27 cellular contexts compared by ENCODE assay signal in genomic region chr9:91256235-91256634, GRCh38.
A peak's percentile ranks its signal among the peaks of the same experiment; 100 is the strongest.
DNase-seq lines count a peak whose midpoint lies in the region; ATAC-seq and TF ChIP-seq lines count a peak whose summit lies in the region.
"Had no signal": no experiment of that assay in that cellular context is flagged by ENCODE, and none has a peak within 500 bp of the region (broad histone marks: within the 10 kb centered on the region; RNA-seq: fewer than 3 reads in every experiment).

No MANE protein-coding gene starts in this region.

- H3K4me1 Mint-ChIP-seq in CD8-positive, alpha-beta memory T cell, result peaks cover 22 to 38% (median 37%) of the 10 kb centered on the region in 3 donors
- H3K4me1 Mint-ChIP-seq in activated CD8-positive, alpha-beta T cell treated with anti-CD3 and anti-CD28 coated beads for 36 hours (ENCODE audit: low read depth), result peaks cover 31% of the 10 kb centered on the region
- peaks cover 30 to 59% of the 10 kb centered on the region in 2 donors for H3K4me1 Mint-ChIP-seq in immature natural killer cell
- H3K4me1 Mint-ChIP-seq: GM23338 had no signal

- H3K4me3 Mint-ChIP-seq in CD8-positive, alpha-beta memory T cell, result peak overlapping the region in 2 of 7 donors; percentile 10 to 51
- H3K4me3 Mint-ChIP-seq in activated CD8-positive, alpha-beta T cell treated with anti-CD3 and anti-CD28 coated beads for 36 hours, result no peak overlapping the region
- peak overlapping the region; percentile 22 to 69 (median 59) for H3K4me3 Mint-ChIP-seq in immature natural killer cell
- H3K4me3 Mint-ChIP-seq: activated T-helper 1 cell treated with anti-CD3 and anti-CD28 coated beads, Interleukin-12 subunit alpha, Interleukin-12 subunit beta, Interleukin-2, Interleukin-4 antibody, amounts not matched to agents 30 ng/mL and 10 ng/mL and 1 ng/mL, durations not matched to agents 14 hours and 24 hours and 36 hours; GM23338 had no signal

- no peaks in the 10 kb centered on the region for H3K36me3 ChIP-seq in BLaER1
- no peaks in the 10 kb centered on the region for H3K36me3 ChIP-seq in CD8-positive, alpha-beta memory T cell (ENCODE audit: insufficient read depth, low read length)
- H3K36me3 ChIP-seq: esophagus squamous epithelium, uterus had no signal

- no peak for DNase-seq in CD8-positive, alpha-beta memory T cell
- DNase-seq in activated CD8-positive, alpha-beta T cell treated with anti-CD3 and anti-CD28 coated beads for 36 hours, result no peak
- peak in 1 of 3 donors; percentile 23 for DNase-seq in immature natural killer cell
- no peak for DNase-seq in UCSD-AML1 (lab: John Stamatoyannopoulos, UW; ENCODE audit: unreplicated experiment)
- DNase-seq: activated CD4-positive, alpha-beta T cell treated with anti-CD3 and anti-CD28 coated beads for 4 hours; activated naive CD4-positive, alpha-beta T cell treated with anti-CD3 and anti-CD28 coated beads, Interleukin-2, amount 50 U/mL, for 16 hours; anterior cingulate cortex; esophagus squamous epithelium; left cardiac atrium; NCI-H1092 treated with DMSO at 0.1 percent for 48 hours; NCI-H187 treated with DMSO at 0.1 percent for 48 hours; NCI-H526 treated with DMSO at 0.1 percent for 48 hours; SK-N-SH; stimulated activated CD4-positive, alpha-beta T cell treated with anti-CD3 and anti-CD28 coated beads, Interleukin-15, amount 100 ng/mL, for 24 hours; stimulated activated naive CD4-positive, alpha-beta T cell treated with Interleukin-2 at 50 U/mL for 16 hours; testis; uterus had no signal

- no peak overlapping the region for H3K4me3 ChIP-seq in BLaER1
- H3K4me3 ChIP-seq in CD8-positive, alpha-beta memory T cell (ENCODE audit: low read length), result no peak overlapping the region
- H3K4me3 ChIP-seq: esophagus squamous epithelium, GM12878, GM23338, hepatocyte, testis, uterus had no signal

- peak overlapping the region; percentile 46 for H3K4me2 ChIP-seq in BLaER1
- H3K4me2 ChIP-seq: GM23338, hepatocyte, SK-N-SH had no signal

- peak overlapping the region in 5 of 8 donors; percentile 22 to 88 (median 61) for H3K27ac Mint-ChIP-seq in CD8-positive, alpha-beta memory T cell
- H3K27ac Mint-ChIP-seq in activated CD8-positive, alpha-beta T cell treated with anti-CD3 and anti-CD28 coated beads for 36 hours, result peak overlapping the region; percentile 7
- H3K27ac Mint-ChIP-seq in immature natural killer cell, result peak overlapping the region in 4 of 6 donors; percentile 50 to 83 (median 66)
- H3K27ac Mint-ChIP-seq: activated T-helper 1 cell treated with anti-CD3 and anti-CD28 coated beads, Interleukin-12 subunit alpha, Interleukin-12 subunit beta, Interleukin-2, Interleukin-4 antibody, amounts not matched to agents 30 ng/mL and 10 ng/mL and 1 ng/mL, durations not matched to agents 14 hours and 24 hours and 36 hours; GM23338 had no signal

- no peaks in the 10 kb centered on the region for H4K20me1 ChIP-seq in BLaER1

- no peak overlapping the region for H3K9ac ChIP-seq in BLaER1
- H3K9ac ChIP-seq: SK-N-SH had no signal

- peak overlapping the region; percentile 8; the same call in 1 of the 2 replicates for H3K27ac ChIP-seq in BLaER1
- H3K27ac ChIP-seq in CD8-positive, alpha-beta memory T cell (ENCODE audit: low read depth, low read length), result no peak overlapping the region
- H3K27ac ChIP-seq: esophagus squamous epithelium, hepatocyte, testis, uterus, VCaP had no signal

- peaks cover 38% of the 10 kb centered on the region for H3K4me1 ChIP-seq in BLaER1
- H3K4me1 ChIP-seq in CD8-positive, alpha-beta memory T cell (ENCODE audit: insufficient read depth, low read length), result no peaks in the 10 kb centered on the region
- H3K4me1 ChIP-seq: esophagus squamous epithelium, testis, uterus had no signal

- peak; percentile 26 for ATAC-seq in activated CD8-positive, alpha-beta T cell treated with anti-CD3 and anti-CD28 coated beads for 36 hours
- ATAC-seq in GM21381 (IDR thresholded peaks at IDR 0.05; ENCODE audit: unreplicated experiment) (no peak), GM19023 (IDR thresholded peaks at IDR 0.05; ENCODE audit: unreplicated experiment) (no peak), GM18907 (IDR thresholded peaks at IDR 0.05; ENCODE audit: unreplicated experiment) (no peak)
- ATAC-seq: GM12878, GM23338, left cardiac atrium, sciatic nerve had no signal

- POLR2A ChIA-PET in CD8-positive, alpha-beta memory T cell (lab: Charles Lee), result no interaction called here
- POLR2A ChIA-PET in activated CD8-positive, alpha-beta T cell treated with anti-CD3 and anti-CD28 coated beads for 36 hours (lab: Charles Lee), result interaction anchor here (0.8 to 1.5 kb wide), 3 partner anchors 9 to 169 kb away, joined by 3 to 4 read pairs (median 3); no protein-coding TSS in a partner anchor

- H3K9me3 ChIP-seq in BLaER1, result peaks cover 3% of the 10 kb centered on the region; the same call in 1 of the 2 replicates
- no peaks in the 10 kb centered on the region for H3K9me3 ChIP-seq in CD8-positive, alpha-beta memory T cell (ENCODE audit: low read length)
- H3K9me3 ChIP-seq: esophagus squamous epithelium, SK-N-SH, testis, uterus had no signal

- no peaks in the 10 kb centered on the region for H3K27me3 Mint-ChIP-seq in CD8-positive, alpha-beta memory T cell
- H3K27me3 Mint-ChIP-seq in activated CD8-positive, alpha-beta T cell treated with anti-CD3 and anti-CD28 coated beads for 36 hours, result no peaks in the 10 kb centered on the region
- H3K27me3 Mint-ChIP-seq in immature natural killer cell (ENCODE audit: low read depth in 3 of 3), result peaks cover 0 to 2% (median 1%) of the 10 kb centered on the region in 3 donors

- TF ChIP-seq CTCF in activated CD8-positive, alpha-beta T cell treated with anti-CD3 and anti-CD28 coated beads for 36 hours (IDR thresholded peaks at IDR 0.05), result no peak

- no peaks in the 10 kb centered on the region for H3K9me3 Mint-ChIP-seq in CD8-positive, alpha-beta memory T cell
- no peaks in the 10 kb centered on the region for H3K9me3 Mint-ChIP-seq in activated CD8-positive, alpha-beta T cell treated with anti-CD3 and anti-CD28 coated beads for 36 hours
- no peaks in the 10 kb centered on the region for H3K9me3 Mint-ChIP-seq in immature natural killer cell
- H3K9me3 Mint-ChIP-seq: activated T-helper 1 cell treated with anti-CD3 and anti-CD28 coated beads, Interleukin-12 subunit alpha, Interleukin-12 subunit beta, Interleukin-2, Interleukin-4 antibody, amounts not matched to agents 30 ng/mL and 10 ng/mL and 1 ng/mL, durations not matched to agents 14 hours and 24 hours and 36 hours; GM23338 had no signal

- intact Hi-C loops in activated CD8-positive, alpha-beta T cell treated with anti-CD3 and anti-CD28 coated beads for 36 hours (cut with micrococcal nuclease), result loop anchor here (10.0 kb wide), 1 partner anchor 61 kb away; no protein-coding TSS in a partner anchor

- H3K36me3 Mint-ChIP-seq in CD8-positive, alpha-beta memory T cell, result peaks cover 0 to 4% (median 3%) of the 10 kb centered on the region in 3 donors
- H3K36me3 Mint-ChIP-seq in activated CD8-positive, alpha-beta T cell treated with anti-CD3 and anti-CD28 coated beads for 36 hours (ENCODE audit: low read depth), result peaks cover 8% of the 10 kb centered on the region
- peaks cover 0 to 4% (median 0%) of the 10 kb centered on the region in 3 donors for H3K36me3 Mint-ChIP-seq in immature natural killer cell

- H3K27me3 ChIP-seq in BLaER1, result no peaks in the 10 kb centered on the region
- H3K27me3 ChIP-seq in CD8-positive, alpha-beta memory T cell (ENCODE audit: insufficient read depth, low read length, poor library complexity, severe bottlenecking), result no peaks in the 10 kb centered on the region
- H3K27me3 ChIP-seq: esophagus squamous epithelium, hepatocyte, testis, uterus had no signal

- CTCF ChIA-PET in CD8-positive, alpha-beta memory T cell (lab: Charles Lee), result interaction anchor here (1.2 to 1.4 kb wide), 3 partner anchors 37 to 219 kb away, joined by 3 to 4 read pairs (median 3); no protein-coding TSS in a partner anchor
- CTCF ChIA-PET in activated CD8-positive, alpha-beta T cell treated with anti-CD3 and anti-CD28 coated beads for 36 hours (lab: Charles Lee), result interaction anchor here (0.7 to 1.6 kb wide), 3 partner anchors 10 to 85 kb away, joined by 3 to 5 read pairs (median 3); no protein-coding TSS in a partner anchor

Comparison
In these comparisons a context has a peak if more than half of its experiments do, and no peak if none do; other contexts are left out.
1. H3K27ac Mint-ChIP-seq: peak in every context shown above with its lines; median percentile 66 in immature natural killer cell; 61 in CD8-positive, alpha-beta memory T cell; 7 in activated CD8-positive, alpha-beta T cell treated with anti-CD3 and anti-CD28 coated beads for 36 hours.